ENCODE assay signal across 8 cellular contexts in genomic region chr22:46070215-46070721, GRCh38.
DNase-seq lines count a peak whose midpoint lies in the region; ATAC-seq and TF ChIP-seq lines count a peak whose summit lies in the region.

No MANE protein-coding gene starts in this region.

- no peak overlapping the region for H3K27ac Mint-ChIP-seq in CD4-positive, CD25-positive, alpha-beta regulatory T cell

- peaks cover 24% of the 10 kb centered on the region for H3K4me1 ChIP-seq in CD4-positive, CD25-positive, alpha-beta regulatory T cell (ENCODE audit: control insufficient read depth, insufficient read depth, low read length, poor library complexity, severe bottlenecking)
- H3K4me1 ChIP-seq in parathyroid adenoma, result peaks cover 2% of the 10 kb centered on the region

- H3K4me1 Mint-ChIP-seq in CD4-positive, CD25-positive, alpha-beta regulatory T cell, result peaks cover 0 to 26% (median 15%) of the 10 kb centered on the region in 4 donors

- H3K27me3 ChIP-seq in CD4-positive, CD25-positive, alpha-beta regulatory T cell (ENCODE audit: control insufficient read depth, insufficient read depth, low read length), result peaks cover 7% of the 10 kb centered on the region
- H3K27me3 ChIP-seq in parathyroid adenoma (ENCODE audit: control insufficient read depth, insufficient read depth, low read length), result no peaks in the 10 kb centered on the region

- no peaks in the 10 kb centered on the region for H3K36me3 Mint-ChIP-seq in CD4-positive, CD25-positive, alpha-beta regulatory T cell

- peak in 1 of 3 donors; percentile 30 for DNase-seq in CD4-positive, CD25-positive, alpha-beta regulatory T cell
- DNase-seq in activated CD4-positive, alpha-beta T cell treated with anti-CD3 and anti-CD28 coated beads, Interleukin-2, amount 50 U/mL, for 48 hours, result peak; percentile 49 to 56
- DNase-seq in fibroblast of villous mesenchyme (ENCODE audit: low read depth) (peak; percentile 63), DMS 273 treated with DMSO at 0.1 percent for 48 hours (lab: John Stamatoyannopoulos, UW) (no peak), NCI-H187 treated with DMSO at 0.1 percent for 48 hours (lab: John Stamatoyannopoulos, UW) (no peak)

- no peak for TF ChIP-seq CTCF in fibroblast of villous mesenchyme (IDR thresholded peaks at IDR 0.05; ENCODE audit: insufficient read depth, low read depth, low read length)
- TF ChIP-seq CTCF in parathyroid adenoma (IDR thresholded peaks at IDR 0.05), result no peak

- H3K36me3 ChIP-seq in CD4-positive, CD25-positive, alpha-beta regulatory T cell (ENCODE audit: control insufficient read depth, insufficient read depth, low read length), result no peaks in the 10 kb centered on the region
- no peaks in the 10 kb centered on the region for H3K36me3 ChIP-seq in parathyroid adenoma (ENCODE audit: control insufficient read depth, insufficient read depth, low read length)

- peak overlapping the region; percentile 76 for H3K4me2 ChIP-seq in parathyroid adenoma (ENCODE audit: low read length)

- no peaks in the 10 kb centered on the region for H3K9me3 ChIP-seq in CD4-positive, CD25-positive, alpha-beta regulatory T cell (ENCODE audit: control insufficient read depth in 2 of 2, low read length in 2 of 2)
- H3K9me3 ChIP-seq in parathyroid adenoma (ENCODE audit: control insufficient read depth, low read length), result no peaks in the 10 kb centered on the region

- H3K9me3 Mint-ChIP-seq in CD4-positive, CD25-positive, alpha-beta regulatory T cell, result peaks cover 0 to 2% (median 0%) of the 10 kb centered on the region in 7 donors

- peak overlapping the region; percentile 23 for H2AFZ ChIP-seq in parathyroid adenoma

- no peak overlapping the region for H3K4me3 ChIP-seq in CD4-positive, CD25-positive, alpha-beta regulatory T cell (ENCODE audit: low read depth, low read length)
- peak overlapping the region; percentile 67 for H3K4me3 ChIP-seq in fibroblast of villous mesenchyme (ENCODE audit: low read depth, low read length)
- H3K4me3 ChIP-seq in parathyroid adenoma (ENCODE audit: low read depth, low read length), result peak overlapping the region; percentile 67

- peaks cover 24% of the 10 kb centered on the region for H3K79me2 ChIP-seq in parathyroid adenoma

- H3K9ac ChIP-seq in parathyroid adenoma, result peak overlapping the region; percentile 43

- H3K27me3 Mint-ChIP-seq in CD4-positive, CD25-positive, alpha-beta regulatory T cell, result peaks cover 27% of the 10 kb centered on the region

- peak overlapping the region; percentile 21 for H3K27ac ChIP-seq in CD4-positive, CD25-positive, alpha-beta regulatory T cell (ENCODE audit: insufficient read depth, low read length, poor library complexity, severe bottlenecking)
- H3K27ac ChIP-seq in parathyroid adenoma, result peak overlapping the region; percentile 85

- H3K4me3 Mint-ChIP-seq in CD4-positive, CD25-positive, alpha-beta regulatory T cell, result peak overlapping the region; percentile 63 to 84 (median 83)

- no peak for ATAC-seq in CD4-positive, CD25-positive, alpha-beta regulatory T cell (ENCODE audit: low read depth in 2 of 2)
- ATAC-seq in HG02642 (IDR thresholded peaks at IDR 0.05; ENCODE audit: poor library complexity, unreplicated experiment) (peak; percentile 10), HG03442 (IDR thresholded peaks at IDR 0.05; ENCODE audit: unreplicated experiment) (no peak)

Comparison
In these comparisons a context has a peak if more than half of its experiments do, and no peak if none do; other contexts are left out.
1. DNase-seq: peak in activated CD4-positive, alpha-beta T cell treated with anti-CD3 and anti-CD28 coated beads, Interleukin-2, amount 50 U/mL, for 48 hours (2 of 2) and fibroblast of villous mesenchyme (single experiment); none in DMS 273 treated with DMSO at 0.1 percent for 48 hours (single experiment) and NCI-H187 treated with DMSO at 0.1 percent for 48 hours (single experiment).